Comparison of ENCODE assay signal across 8 cellular contexts in genomic region chr22:30970356-30970746, GRCh38. TPM values are rescaled to one million over a fixed set of nuclear protein-coding genes. Genes with fewer than 3 reads are reported as not detected.
A peak's percentile ranks its signal among the peaks of the same experiment; 100 is the strongest.
DNase-seq lines count a peak whose midpoint lies in the region; ATAC-seq and TF ChIP-seq lines count a peak whose summit lies in the region.

No MANE protein-coding gene starts in this region.

- POLR2A ChIA-PET in CD8-positive, alpha-beta memory T cell (lab: Charles Lee), result interaction anchor here (1.8 to 2.0 kb wide), 3 partner anchors 13 to 321 kb away, joined by 5 to 17 read pairs (median 15); partner anchors contain the start of gene PIK3IP1

- no peaks in the 10 kb centered on the region for H4K20me1 ChIP-seq in OCI-LY1 (ENCODE audit: insufficient read depth, low read length)

- H3K9ac ChIP-seq in OCI-LY1 (ENCODE audit: low read length), result peak overlapping the region; percentile 73; the same call in 1 of the 2 replicates

- no peak for DNase-seq in CD8-positive, alpha-beta memory T cell
- DNase-seq in epithelial cell of esophagus (ENCODE audit: low read depth), result no peak
- DNase-seq in osteocyte (ENCODE audit: extremely low spot score, unreplicated experiment), result no peak
- no peak for DNase-seq in NK-92 treated with Interleukin-12 subunit alpha and Interleukin-12 subunit beta, amount 100 ng/mL, for 24 hours (lab: John Stamatoyannopoulos, UW)
- no peak for DNase-seq in cortex of kidney (lab: John Stamatoyannopoulos, UW)
- DNase-seq in NCI-H510A (lab: John Stamatoyannopoulos, UW), result no peak

- peaks cover 50% of the 10 kb centered on the region for H3K9me3 ChIP-seq in CD8-positive, alpha-beta memory T cell (ENCODE audit: low read length)
- peaks cover 62% of the 10 kb centered on the region for H3K9me3 ChIP-seq in OCI-LY1 (ENCODE audit: low read length)

- peaks cover 35 to 72% (median 55%) of the 10 kb centered on the region in 3 donors for H3K4me1 Mint-ChIP-seq in CD8-positive, alpha-beta memory T cell
- H3K4me1 Mint-ChIP-seq in osteocyte (ENCODE audit: unreplicated experiment), result peaks cover 40% of the 10 kb centered on the region

- H3K27me3 ChIP-seq in CD8-positive, alpha-beta memory T cell (ENCODE audit: insufficient read depth, low read length, poor library complexity, severe bottlenecking), result no peaks in the 10 kb centered on the region
- H3K27me3 ChIP-seq in OCI-LY1 (ENCODE audit: insufficient read depth, low read length), result no peaks in the 10 kb centered on the region

- H3K27me3 Mint-ChIP-seq in CD8-positive, alpha-beta memory T cell, result peaks cover 0 to 3% of the 10 kb centered on the region in 2 donors
- no peaks in the 10 kb centered on the region for H3K27me3 Mint-ChIP-seq in osteocyte (ENCODE audit: unreplicated experiment)

- H3K4me1 ChIP-seq in CD8-positive, alpha-beta memory T cell (ENCODE audit: insufficient read depth, low read length), result peaks cover 24% of the 10 kb centered on the region
- peaks cover 17% of the 10 kb centered on the region for H3K4me1 ChIP-seq in OCI-LY1 (ENCODE audit: insufficient read depth, low read length, severe bottlenecking)

- H3K27ac ChIP-seq in CD8-positive, alpha-beta memory T cell (ENCODE audit: low read depth, low read length), result peak overlapping the region; percentile 74
- H3K27ac ChIP-seq in OCI-LY1 (ENCODE audit: low read depth, low read length, poor library complexity, severe bottlenecking), result no peak overlapping the region

- H3F3A ChIP-seq in OCI-LY1 (ENCODE audit: insufficient read depth, low read length), result no peaks in the 10 kb centered on the region

- TF ChIP-seq CTCF in OCI-LY1 (IDR thresholded peaks at IDR 0.05; ENCODE audit: low read length), result no peak
- no peak for TF ChIP-seq CTCF in epithelial cell of esophagus (IDR thresholded peaks at IDR 0.05; ENCODE audit: insufficient read depth, low read depth, low read length, missing control alignments)
- no peak for TF ChIP-seq CTCF in osteocyte (IDR thresholded peaks at IDR 0.05)

- peaks cover 29% of the 10 kb centered on the region for H3K79me2 ChIP-seq in OCI-LY1 (ENCODE audit: insufficient read depth, low read length)

- peaks cover 28 to 63% (median 46%) of the 10 kb centered on the region in 5 donors for H3K9me3 Mint-ChIP-seq in CD8-positive, alpha-beta memory T cell
- H3K9me3 Mint-ChIP-seq in osteocyte (ENCODE audit: unreplicated experiment), result peaks cover 36% of the 10 kb centered on the region

- no peak overlapping the region for H2AFZ ChIP-seq in OCI-LY1 (ENCODE audit: low read length)

- no peaks in the 10 kb centered on the region for H3K9me2 ChIP-seq in OCI-LY1 (ENCODE audit: low read depth, low read length)

- H3K36me3 Mint-ChIP-seq in CD8-positive, alpha-beta memory T cell, result peaks cover 28 to 65% (median 63%) of the 10 kb centered on the region in 3 donors
- H3K36me3 Mint-ChIP-seq in osteocyte (ENCODE audit: unreplicated experiment), result peaks cover 62% of the 10 kb centered on the region

- peaks cover 31% of the 10 kb centered on the region for H3K36me3 ChIP-seq in CD8-positive, alpha-beta memory T cell (ENCODE audit: insufficient read depth, low read length)
- peaks cover 84% of the 10 kb centered on the region for H3K36me3 ChIP-seq in OCI-LY1 (ENCODE audit: insufficient read depth, low read length)

- CTCF ChIA-PET in CD8-positive, alpha-beta memory T cell (lab: Charles Lee), result interaction anchor here (2.3 to 2.6 kb wide), 3 partner anchors 30 to 115 kb away, joined by 6 to 9 read pairs (median 9); no protein-coding TSS in a partner anchor

- ATAC-seq in GM18867 (IDR thresholded peaks at IDR 0.05; ENCODE audit: unreplicated experiment), result no peak

- H3K4me2 ChIP-seq in OCI-LY1 (ENCODE audit: low read length), result peak overlapping the region; percentile 82

- H3K27ac Mint-ChIP-seq in CD8-positive, alpha-beta memory T cell, result peak overlapping the region; percentile 38 to 98 (median 88)
- peak overlapping the region; percentile 82 for H3K27ac Mint-ChIP-seq in osteocyte (ENCODE audit: unreplicated experiment)

- H3K4me3 ChIP-seq in CD8-positive, alpha-beta memory T cell (ENCODE audit: low read length), result peak overlapping the region; percentile 77
- H3K4me3 ChIP-seq in OCI-LY1 (ENCODE audit: low read depth, low read length, poor library complexity, severe bottlenecking), result peak overlapping the region; percentile 75
- H3K4me3 ChIP-seq in epithelial cell of esophagus (ENCODE audit: low read length), result peak overlapping the region; percentile 82

- H3K4me3 Mint-ChIP-seq in CD8-positive, alpha-beta memory T cell, result peak overlapping the region; percentile 88 to 99 (median 95)
- H3K4me3 Mint-ChIP-seq in osteocyte (ENCODE audit: unreplicated experiment), result peak overlapping the region; percentile 93

RNA-seq across cellular contexts. Expression of gene TUG1, which starts 1.3 kb away (rescaled TPM):
- total RNA-seq in CD8-positive, alpha-beta memory T cell, result 10 to 100 TPM; 46.6 to 49.9 TPM
- polyA plus RNA-seq in CD8-positive, alpha-beta memory T cell, result 21.3 TPM
- 92.9 and 93.2 TPM in 2 replicates for total RNA-seq in osteocyte

RNA-seq across cellular contexts. Expression of gene MORC2, which starts 1.8 kb away (rescaled TPM):
- 10 to 100 TPM; 28.7 to 29.9 TPM for total RNA-seq in CD8-positive, alpha-beta memory T cell
- 13.0 TPM for polyA plus RNA-seq in CD8-positive, alpha-beta memory T cell
- total RNA-seq in osteocyte, result 26.9 and 29.1 TPM in 2 replicates
